Comparison of ENCODE assay signal across 7 cellular contexts in the genomic region with DNA sequence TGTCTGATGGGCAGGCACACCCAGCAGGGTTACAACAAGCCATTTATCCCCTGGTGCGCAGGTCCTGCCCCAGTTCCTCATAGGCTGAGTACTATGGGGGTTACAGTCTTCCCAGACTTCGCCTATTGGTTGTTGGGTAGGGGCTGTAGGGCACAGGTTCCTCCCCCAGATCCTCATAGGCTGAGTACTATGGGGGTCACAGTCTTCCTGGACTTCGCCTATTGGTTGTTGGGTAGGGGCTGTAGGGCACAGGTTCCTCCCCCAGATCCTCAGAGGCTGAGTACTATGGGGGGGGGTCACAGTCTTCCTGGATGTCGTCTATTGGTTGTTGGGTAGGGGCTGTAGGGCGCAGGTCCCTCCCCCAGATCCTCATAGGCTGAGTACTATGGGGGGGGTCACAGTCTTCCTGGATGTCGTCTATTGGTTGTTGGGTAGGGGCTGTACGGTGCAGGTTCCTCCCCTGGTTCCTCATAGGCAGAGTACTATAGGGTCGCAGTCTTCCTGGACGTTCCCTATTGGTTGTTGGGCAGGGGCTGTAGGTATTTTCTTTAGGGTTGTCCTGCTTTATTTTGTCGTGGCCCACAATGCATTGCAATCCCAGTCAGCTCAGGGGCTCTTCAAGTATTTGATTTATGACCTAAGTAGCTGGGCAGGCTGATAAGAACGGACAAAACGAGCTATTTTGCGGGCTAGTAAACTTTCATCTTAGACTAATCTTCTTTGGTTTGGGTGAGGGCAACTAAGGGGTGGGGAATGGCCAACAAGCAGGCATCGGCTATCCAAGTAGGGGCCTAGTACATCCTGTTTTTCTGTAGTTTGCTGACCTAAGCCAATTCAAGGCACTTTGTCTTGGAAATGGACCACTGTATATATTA. TPM values are rescaled to one million over a fixed set of nuclear protein-coding genes. Genes with fewer than 3 reads are reported as not detected.
DNase-seq lines count a peak whose midpoint lies in the region; ATAC-seq and TF ChIP-seq lines count a peak whose summit lies in the region.

No MANE protein-coding gene starts in this region.

- TF ChIP-seq POLR2A in GM19193 (IDR thresholded peaks at IDR 0.05; ENCODE audit: extremely low read depth, insufficient read depth, insufficient read length) (peak; percentile 31), adrenal gland (IDR thresholded peaks at IDR 0.05) (no peak), thyroid gland (IDR thresholded peaks at IDR 0.05) (no peak)

- H3K36me3 ChIP-seq in adrenal gland (replicated peaks in 1 of 2) = no peaks in the 10 kb centered on the region
- H3K36me3 ChIP-seq in thyroid gland = no peaks in the 10 kb centered on the region

- H3K27ac ChIP-seq in adrenal gland = peak overlapping the region in 4 of 5 donors; percentile 30 to 83 (median 34)
- H3K27ac ChIP-seq in thyroid gland = no peak overlapping the region

- peaks cover 9 to 22% of the 10 kb centered on the region in 2 donors for H3K4me1 ChIP-seq in adrenal gland (replicated peaks in 1 of 2)
- peaks cover 5 to 11% of the 10 kb centered on the region in 2 donors for H3K4me1 ChIP-seq in thyroid gland

- TF ChIP-seq CTCF in adrenal gland (IDR thresholded peaks at IDR 0.05) (no peak), thyroid gland (IDR thresholded peaks at IDR 0.05) (no peak)

- H3K27me3 ChIP-seq in adrenal gland = no peaks in the 10 kb centered on the region
- H3K27me3 ChIP-seq in thyroid gland = no peaks in the 10 kb centered on the region

- 73 to 79% (median 74%) methylated on average over 11 to 14 of the region's 14 CpGs for WGBS in adrenal gland, 4 donors
- WGBS in thyroid gland, 2 donors = 81 to 89% methylated on average over 14 of the region's 14 CpGs

- intact Hi-C loops in adrenal gland (cut with DNase I) (no loop called here), thyroid gland (cut with DNase I) (no loop called here)

- H3K4me3 ChIP-seq in adrenal gland (no peak overlapping the region), thyroid gland (replicated peaks in 1 of 3) (no peak overlapping the region)

- H3K9me3 ChIP-seq in adrenal gland (replicated peaks in 1 of 3) (no peaks in the 10 kb centered on the region), thyroid gland (no peaks in the 10 kb centered on the region)

- DNase-seq in adrenal gland (peak in 6 of 7 donors; percentile 33 to 65 (median 52)), thyroid gland (no peak), NCI-H1105 (lab: John Stamatoyannopoulos, UW) (no peak), inferior parietal cortex (ENCODE audit: extremely low spot score) (no peak)
- peak; percentile 14 to 21 for DNase-seq in stimulated activated CD8-positive, alpha-beta memory T cell treated with anti-CD3 and anti-CD28 coated beads, Interleukin-7, amount 100 ng/mL, for 4 hours (ENCODE audit: low read depth in 2 of 2)

- ATAC-seq in HG03097 (IDR thresholded peaks at IDR 0.05; ENCODE audit: low FRiP score, unreplicated experiment) = peak; percentile 55

RNA-seq across cellular contexts. Expression of a gene that starts 3.4 kb away (rescaled TPM):
- total RNA-seq in adrenal gland = 10 to 100 TPM in 4 of 8 donors, 1 to 10 TPM in 4; 6.5 to 17.6 (median 10.5) TPM
- 10 to 100 TPM in 2 of 3 donors, 1 to 10 TPM in 1; 7.0 to 12.1 (median 10.1) TPM for polyA plus RNA-seq in adrenal gland
- 10 to 100 TPM; 14.0 to 24.4 (median 19.4) TPM for total RNA-seq in thyroid gland

RNA-seq across cellular contexts. Expression of a gene that starts 27.7 kb away (rescaled TPM):
- total RNA-seq in adrenal gland (10 to 100 TPM in 6 of 8 donors, 1 to 10 TPM in 2; 2.8 to 18.0 (median 15.9) TPM), thyroid gland (1 to 10 TPM; 3.3 to 5.7 (median 3.5) TPM)
- 10 to 100 TPM in 2 of 3 donors, 1 to 10 TPM in 1; 7.7 to 36.5 (median 22.8) TPM for polyA plus RNA-seq in adrenal gland

Comparison
In these comparisons a context has a peak if more than half of its experiments do, and no peak if none do; other contexts are left out.
1. DNase-seq: peak in adrenal gland (6 of 7) and stimulated activated CD8-positive, alpha-beta memory T cell treated with anti-CD3 and anti-CD28 coated beads, Interleukin-7, amount 100 ng/mL, for 4 hours (2 of 2); none in thyroid gland (0 of 2), NCI-H1105 (single experiment) and inferior parietal cortex (single experiment).
2. H3K27ac ChIP-seq: peak in adrenal gland (4 of 5); none in thyroid gland (0 of 3).